In the genomic region with DNA sequence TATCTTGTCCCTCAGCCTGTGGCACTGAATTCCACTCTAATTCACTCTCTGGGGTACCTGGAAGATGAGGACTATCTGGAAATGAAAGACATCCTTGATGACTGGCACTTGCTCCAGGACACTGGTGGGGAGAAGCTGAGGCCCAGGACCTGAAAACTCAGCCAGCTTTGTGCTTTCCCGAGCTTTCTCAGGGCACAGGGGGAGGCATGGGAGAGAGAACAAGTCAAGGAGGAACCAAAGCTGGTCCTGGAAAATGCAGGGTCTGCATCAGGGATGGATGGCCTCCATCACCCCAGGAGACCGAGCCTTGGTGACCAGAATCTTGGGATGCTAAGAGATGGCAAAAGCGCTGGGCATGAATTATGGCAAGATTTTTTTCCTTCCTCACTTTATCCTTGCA, we compare ENCODE assay signal across 26 cellular contexts.
"Had no signal": no experiment of that assay in that cellular context is flagged by ENCODE, and none has a peak within 500 bp of the region (broad histone marks: within the 10 kb centered on the region; RNA-seq: fewer than 3 reads in every experiment).

No MANE protein-coding gene starts in this region.

- H3K4me3 ChIP-seq: coronary artery, dorsolateral prefrontal cortex, esophagus squamous epithelium, gastroesophageal sphincter, heart left ventricle, hepatocyte, lower lobe of right lung, mucosa of descending colon had no signal

- H3K9me3 ChIP-seq: esophagus squamous epithelium, gastroesophageal sphincter, heart left ventricle, lower lobe of right lung, mucosa of descending colon had no signal

- H3K4me3 Mint-ChIP-seq: immature natural killer cell, mesothelial cell of epicardium, naive B cell had no signal

- DNase-seq: dermis blood vessel endothelial cell; dorsolateral prefrontal cortex; effector CD4-positive, alpha-beta T cell; effector memory CD4-positive, alpha-beta T cell; erythroblast; esophagus squamous epithelium; foreskin fibroblast; heart left ventricle; hypothalamus; immature natural killer cell; islet precursor cell; kidney; kidney glomerular epithelial cell; left colon; left ventricle myocardium superior; lower lobe of right lung; mesenchymal stem cell; mucosa of descending colon; naive B cell had no signal

- H3K27me3 ChIP-seq: dorsolateral prefrontal cortex, esophagus squamous epithelium, gastroesophageal sphincter, heart left ventricle, hepatocyte had no signal

- ATAC-seq: esophagus mucosa, gastroesophageal sphincter, heart left ventricle, left colon, left lobe of liver, left ventricle myocardium superior, lower lobe of right lung, mucosa of descending colon had no signal

- H3K9me3 Mint-ChIP-seq: mesothelial cell of epicardium had no signal

- H3K36me3 Mint-ChIP-seq: immature natural killer cell had no signal

- H3K4me1 Mint-ChIP-seq: immature natural killer cell, naive B cell had no signal

- H3K27ac ChIP-seq: coronary artery, dorsolateral prefrontal cortex, epithelial cell of prostate, esophagus squamous epithelium, gastroesophageal sphincter, heart left ventricle, hepatocyte, lower lobe of right lung had no signal

- H3K27ac Mint-ChIP-seq: immature natural killer cell, mesothelial cell of epicardium had no signal

- H3K36me3 ChIP-seq: esophagus squamous epithelium, gastroesophageal sphincter, heart left ventricle, lower lobe of right lung had no signal

- H3K4me1 ChIP-seq: lower lobe of right lung had no signal
